In the genomic region with DNA sequence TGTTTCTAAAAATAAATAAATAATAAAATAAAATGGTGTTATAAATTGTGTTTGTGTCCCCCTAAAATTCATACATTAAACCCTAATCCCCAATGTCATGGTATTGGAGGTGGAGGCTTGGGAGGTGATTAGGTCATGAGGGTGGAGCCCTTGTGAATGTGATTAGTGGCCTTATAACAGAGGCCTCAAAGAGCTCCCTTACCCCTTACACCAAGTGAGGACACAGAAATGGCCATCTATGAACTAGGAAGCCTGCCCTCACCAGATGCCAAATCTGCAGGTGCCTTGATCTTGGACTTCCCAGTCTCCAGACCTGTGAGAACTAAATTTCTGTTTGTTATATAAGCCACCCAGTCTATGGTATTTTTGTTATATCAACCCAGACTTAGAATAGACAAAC, we compare ENCODE assay signal across 28 cellular contexts.
"Had no signal": no experiment of that assay in that cellular context is flagged by ENCODE, and none has a peak within 500 bp of the region (broad histone marks: within the 10 kb centered on the region; RNA-seq: fewer than 3 reads in every experiment).

No MANE protein-coding gene starts in this region.

- DNase-seq: colonic mucosa; cortex of kidney; dermis blood vessel endothelial cell; dorsolateral prefrontal cortex; effector CD4-positive, alpha-beta T cell; effector CD8-positive, alpha-beta T cell; effector memory CD4-positive, alpha-beta T cell; effector memory CD8-positive, alpha-beta T cell; endodermal cell; erythroblast; esophagus squamous epithelium; foreskin fibroblast; foreskin keratinocyte; foreskin melanocyte; gastrocnemius medialis; glutamatergic neuron; head of caudate nucleus; heart left ventricle; heart right ventricle had no signal

- FAIRE-seq: colon, endometrium, endothelial cell of umbilical vein, frontal cortex had no signal

- H3K36me3 ChIP-seq: colonic mucosa, esophagus muscularis mucosa, esophagus squamous epithelium, gastrocnemius medialis, gastroesophageal sphincter, heart left ventricle, heart right ventricle had no signal

- H3K9me3 ChIP-seq: colonic mucosa, esophagus squamous epithelium, gastrocnemius medialis, gastroesophageal sphincter had no signal

- H3K27ac ChIP-seq: colonic mucosa, dorsolateral prefrontal cortex, epithelial cell of prostate, foreskin keratinocyte, gastrocnemius medialis, gastroesophageal sphincter, heart left ventricle, heart right ventricle had no signal

- ATAC-seq: effector memory CD8-positive, alpha-beta T cell; esophagus mucosa; foreskin keratinocyte; gastrocnemius medialis; gastroesophageal sphincter; heart left ventricle had no signal

- H3K27me3 ChIP-seq: colonic mucosa, esophagus muscularis mucosa, esophagus squamous epithelium, gastrocnemius medialis, gastroesophageal sphincter, heart left ventricle, heart right ventricle had no signal

- H3K4me1 ChIP-seq: colonic mucosa, foreskin keratinocyte had no signal

- H3K4me3 ChIP-seq: colonic mucosa, coronary artery, dorsolateral prefrontal cortex, esophagus muscularis mucosa, esophagus squamous epithelium, gastrocnemius medialis, gastroesophageal sphincter, heart left ventricle, heart right ventricle had no signal
